In genomic region chr10:110676016-110676415, GRCh38 we compare ENCODE assay signal across 29 cellular contexts.
"Had no signal": no experiment of that assay in that cellular context is flagged by ENCODE, and none has a peak within 500 bp of the region (broad histone marks: within the 10 kb centered on the region; RNA-seq: fewer than 3 reads in every experiment).

No MANE protein-coding gene starts in this region.

- H3K4me3 ChIP-seq: adrenal gland, breast epithelium, MG63 had no signal

- H3K27ac Mint-ChIP-seq: activated CD8-positive, alpha-beta T cell treated with anti-CD3 and anti-CD28 coated beads for 36 hours; activated naive CD4-positive, alpha-beta T cell treated with anti-CD3 and anti-CD28 coated beads, Interleukin-2, amount 10 ng/mL, durations not matched to agents 7 days and 5 days; activated naive CD8-positive, alpha-beta T cell treated with anti-CD3 and anti-CD28 coated beads, Interleukin-2, amount 10 ng/mL, durations not matched to agents 7 days and 5 days; activated T-cell treated with anti-CD3 and anti-CD28 coated beads, Interleukin-2, amount 50 U/mL, for 72 hours; activated T-helper 2 cell treated with anti-CD3 and anti-CD28 coated beads, Interferon-gamma antibody, Interleukin-2, Interleukin-4, amounts not matched to agents 10 μg/mL and 5 μg/mL and 100 μg/mL, durations not matched to agents 14 hours and 24 hours and 36 hours had no signal

- DNase-seq: activated CD4-positive, alpha-beta T cell treated with anti-CD3 and anti-CD28 coated beads for 4 hours; activated CD8-positive, alpha-beta memory T cell treated with anti-CD3 and anti-CD28 coated beads, Interleukin-2, amount 50 U/mL, for 4 hours; activated CD8-positive, alpha-beta T cell treated with anti-CD3 and anti-CD28 coated beads for 36 hours; activated gamma-delta T cell treated with Interleukin-2 at 50 U/mL for 16 hours; activated naive CD4-positive, alpha-beta T cell treated with anti-CD3 and anti-CD28 coated beads, Interleukin-2, amount 10 ng/mL, durations not matched to agents 7 days and 5 days; activated naive CD8-positive, alpha-beta T cell treated with anti-CD3 and anti-CD28 coated beads, Interleukin-2, amount 10 ng/mL, durations not matched to agents 7 days and 5 days; activated T-cell treated with anti-CD3 and anti-CD28 coated beads, Interleukin-2, amount 50 U/mL, for 72 hours; adrenal gland; anterior cingulate cortex; caudate nucleus; MG63; MV-4-11; NCI-H1092 treated with DMSO at 0.1 percent for 48 hours; NCI-H1417 treated with DMSO at 0.1 percent for 48 hours; NCI-H1694; NCI-H2029; NCI-H2107; NCI-H345; NCI-H510A; NCI-H526 treated with DMSO at 0.1 percent for 48 hours; NCI-H82; OCI-M1; RPMI8226; SHP77 treated with DMSO at 0.1 percent for 48 hours; T-helper 1 cell; WERI-Rb-1 had no signal

- H3K27ac ChIP-seq: adrenal gland, breast epithelium, WERI-Rb-1 had no signal

- H3K36me3 Mint-ChIP-seq: activated naive CD4-positive, alpha-beta T cell treated with anti-CD3 and anti-CD28 coated beads, Interleukin-2, amount 10 ng/mL, durations not matched to agents 7 days and 5 days; activated naive CD8-positive, alpha-beta T cell treated with anti-CD3 and anti-CD28 coated beads, Interleukin-2, amount 10 ng/mL, durations not matched to agents 7 days and 5 days had no signal

- H3K4me1 ChIP-seq: breast epithelium had no signal

- H3K9me3 ChIP-seq: adrenal gland, breast epithelium, MG63 had no signal

- H3K27me3 ChIP-seq: adrenal gland, breast epithelium, MG63 had no signal

- H3K36me3 ChIP-seq: adrenal gland, breast epithelium, MG63, WERI-Rb-1 had no signal

- H3K9me3 Mint-ChIP-seq: activated CD8-positive, alpha-beta T cell treated with anti-CD3 and anti-CD28 coated beads for 36 hours; activated naive CD4-positive, alpha-beta T cell treated with anti-CD3 and anti-CD28 coated beads, Interleukin-2, amount 10 ng/mL, durations not matched to agents 7 days and 5 days; activated naive CD8-positive, alpha-beta T cell treated with anti-CD3 and anti-CD28 coated beads, Interleukin-2, amount 10 ng/mL, durations not matched to agents 7 days and 5 days; activated T-cell treated with anti-CD3 and anti-CD28 coated beads, Interleukin-2, amount 50 U/mL, for 72 hours; activated T-helper 2 cell treated with anti-CD3 and anti-CD28 coated beads, Interferon-gamma antibody, Interleukin-2, Interleukin-4, amounts not matched to agents 10 μg/mL and 5 μg/mL and 100 μg/mL, durations not matched to agents 14 hours and 24 hours and 36 hours had no signal

- ATAC-seq: activated CD8-positive, alpha-beta T cell treated with anti-CD3 and anti-CD28 coated beads for 36 hours; activated T-cell treated with anti-CD3 and anti-CD28 coated beads, Interleukin-2, amount 50 U/mL, for 72 hours; Panc1 had no signal
